ENCODE assay signal across 10 cellular contexts in the genomic region with DNA sequence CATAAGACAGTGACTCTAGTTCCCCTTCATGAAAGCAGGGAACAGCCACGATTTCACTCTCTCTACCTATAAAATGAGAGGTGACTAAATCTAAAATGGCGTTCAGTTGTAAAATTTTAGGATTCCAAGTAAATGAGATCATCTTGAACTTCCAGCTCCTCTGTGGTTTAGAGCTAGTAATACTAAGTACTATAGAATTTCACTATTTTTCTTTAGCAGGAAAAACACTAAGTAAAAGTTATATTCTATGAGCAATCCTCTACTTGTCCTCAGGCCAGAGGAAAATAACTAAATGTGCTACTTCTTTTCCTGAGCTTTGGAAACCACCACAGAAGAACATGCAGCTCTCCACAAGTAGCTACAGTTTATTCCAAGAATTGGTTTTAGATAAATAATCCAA.
DNase-seq lines count a peak whose midpoint lies in the region; TF ChIP-seq lines count a peak whose summit lies in the region.
"Had no signal": no experiment of that assay in that cellular context is flagged by ENCODE, and none has a peak within 500 bp of the region (broad histone marks: within the 10 kb centered on the region; RNA-seq: fewer than 3 reads in every experiment).

No MANE protein-coding gene starts in this region.

- no peak for TF ChIP-seq CTCF in GM10266 (IDR thresholded peaks at IDR 0.05; ENCODE audit: control insufficient read depth, insufficient read depth, low read depth, missing control alignments)
- no peak for TF ChIP-seq CTCF in WERI-Rb-1 (IDR thresholded peaks at IDR 0.05; ENCODE audit: low read depth, low read length)

- no peak overlapping the region for H3K4me3 ChIP-seq in WERI-Rb-1 (ENCODE audit: low read depth, low read length)

- DNase-seq in AG08395 (ENCODE audit: low spot score), result peak; percentile 78
- peak; percentile 67 for DNase-seq in LoVo (ENCODE audit: low spot score)
- DNase-seq in dedifferentiated amniotic fluid mesenchymal stem cell (ENCODE audit: extremely low spot score), result peak; percentile 90
- DNase-seq in non-pigmented ciliary epithelial cell (ENCODE audit: low read depth), result peak; percentile 73
- DNase-seq in NCI-H1092 (lab: John Stamatoyannopoulos, UW), result no peak
- no peak for DNase-seq in NCI-H345 treated with DMSO at 0.1 percent for 48 hours (lab: John Stamatoyannopoulos, UW; ENCODE audit: unreplicated experiment)
- no peak for DNase-seq in GM10266 (ENCODE audit: extremely low spot score)
- no peak for DNase-seq in WERI-Rb-1
- DNase-seq: CD4-positive, alpha-beta memory T cell; NCI-H2227 treated with DMSO at 0.1 percent for 48 hours had no signal

- no peaks in the 10 kb centered on the region for H3K27me3 ChIP-seq in WERI-Rb-1 (ENCODE audit: insufficient read depth, low read depth, severe bottlenecking)

- H3K27ac ChIP-seq in WERI-Rb-1, result no peak overlapping the region

- peaks cover 43% of the 10 kb centered on the region for H3K36me3 ChIP-seq in WERI-Rb-1

- no peaks in the 10 kb centered on the region for H3K9me3 ChIP-seq in WERI-Rb-1 (ENCODE audit: severe bottlenecking)

Comparison
In these comparisons a context has a peak if more than half of its experiments do, and no peak if none do; other contexts are left out.
1. DNase-seq: peak in AG08395 (single experiment), LoVo (single experiment), dedifferentiated amniotic fluid mesenchymal stem cell (single experiment) and non-pigmented ciliary epithelial cell (single experiment); none in NCI-H1092 (single experiment), NCI-H345 treated with DMSO at 0.1 percent for 48 hours (single experiment), GM10266 (single experiment) and WERI-Rb-1 (single experiment).